Comparison of ENCODE assay signal across 10 cellular contexts in genomic region chr7:155807805-155808550, GRCh38. TPM values are rescaled to one million over a fixed set of nuclear protein-coding genes. Genes with fewer than 3 reads are reported as not detected.
DNase-seq lines count a peak whose midpoint lies in the region; ATAC-seq and TF ChIP-seq lines count a peak whose summit lies in the region.
"Had no signal": no experiment of that assay in that cellular context is flagged by ENCODE, and none has a peak within 500 bp of the region (broad histone marks: within the 10 kb centered on the region; RNA-seq: fewer than 3 reads in every experiment).

No MANE protein-coding gene starts in this region.

- H3K9me3 Mint-ChIP-seq in endothelial cell (ENCODE audit: unreplicated experiment) (no peaks in the 10 kb centered on the region), nephron progenitor cell (no peaks in the 10 kb centered on the region)

- in situ Hi-C loops in ACHN (cut with HindIII; ENCODE audit: low pct_ligation_motif_present, low pct_unique_long_range_greater_than_20kb, low sequenced_read_pairs): no loop called here

- ATAC-seq in HG03460 (IDR thresholded peaks at IDR 0.05; ENCODE audit: unreplicated experiment): peak; percentile 33
- ATAC-seq in HG02588 (IDR thresholded peaks at IDR 0.05; ENCODE audit: unreplicated experiment): no peak
- ATAC-seq in HG03520 (IDR thresholded peaks at IDR 0.05; ENCODE audit: unreplicated experiment): no peak

- H3K4me1 Mint-ChIP-seq in endothelial cell (ENCODE audit: unreplicated experiment) (peaks cover 31% of the 10 kb centered on the region), nephron progenitor cell (peaks cover 51% of the 10 kb centered on the region)

- TF ChIP-seq CTCF in endothelial cell (IDR thresholded peaks at IDR 0.05; ENCODE audit: unreplicated experiment) (no peak), nephron progenitor cell (IDR thresholded peaks at IDR 0.05) (no peak)

- H3K27me3 Mint-ChIP-seq in endothelial cell (ENCODE audit: unreplicated experiment): peaks cover 36% of the 10 kb centered on the region
- peaks cover 95% of the 10 kb centered on the region for H3K27me3 Mint-ChIP-seq in nephron progenitor cell (ENCODE audit: low read depth, poor library complexity)

- H3K4me3 Mint-ChIP-seq in endothelial cell (ENCODE audit: unreplicated experiment) (peak overlapping the region; percentile 85), nephron progenitor cell (peak overlapping the region; percentile 76)

- H3K27ac Mint-ChIP-seq in endothelial cell (ENCODE audit: unreplicated experiment) (peak overlapping the region; percentile 9), nephron progenitor cell (no peak overlapping the region)

- H3K36me3 Mint-ChIP-seq in endothelial cell (ENCODE audit: low read depth, unreplicated experiment) (peaks cover 4% of the 10 kb centered on the region), nephron progenitor cell (ENCODE audit: low read depth) (no peaks in the 10 kb centered on the region)

- DNase-seq in ACHN (peak; percentile 63), endothelial cell (ENCODE audit: low spot score) (no peak), nephron progenitor cell (no peak), hepatic stellate cell (ENCODE audit: low spot score) (no peak)
- DNase-seq in activated effector memory CD4-positive, alpha-beta T cell treated with Interleukin-2 at 50 U/mL for 16 hours: no peak
- DNase-seq: central memory CD4-positive, alpha-beta T cell; NCI-H1417 treated with DMSO at 0.1 percent for 48 hours had no signal

RNA-seq across cellular contexts. Expression of gene SHH, which starts 4.3 kb away (rescaled TPM):
- 0.26 TPM for total RNA-seq in endothelial cell (ENCODE audit: unreplicated experiment)
